13 cellular contexts compared by ENCODE assay signal in the genomic region with DNA sequence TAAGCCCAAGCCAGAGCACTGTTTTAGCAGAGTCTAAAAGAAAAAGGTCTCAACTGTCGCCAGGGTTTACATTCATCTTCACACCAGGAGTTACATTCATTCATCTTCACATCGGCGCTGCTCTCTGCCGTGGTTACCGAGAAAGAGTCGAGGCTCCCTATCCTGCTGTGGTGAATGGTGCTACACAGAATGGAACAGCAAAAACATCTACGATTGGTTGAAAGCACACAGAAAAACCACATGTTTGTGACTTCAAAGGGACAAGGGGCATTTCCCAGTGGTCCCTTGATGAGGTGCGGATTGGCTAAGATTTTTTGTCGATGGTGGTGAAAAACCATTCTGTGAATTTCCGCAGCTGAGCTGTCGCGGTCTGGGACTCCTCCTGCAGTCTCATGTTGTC.
DNase-seq lines count a peak whose midpoint lies in the region; ATAC-seq and TF ChIP-seq lines count a peak whose summit lies in the region.
"Had no signal": no experiment of that assay in that cellular context is flagged by ENCODE, and none has a peak within 500 bp of the region (broad histone marks: within the 10 kb centered on the region; RNA-seq: fewer than 3 reads in every experiment).

No MANE protein-coding gene starts in this region.

- H3K4me1 Mint-ChIP-seq in activated CD8-positive, alpha-beta T cell treated with anti-CD3 and anti-CD28 coated beads for 36 hours (ENCODE audit: low read depth): no peaks in the 10 kb centered on the region
- H3K4me1 Mint-ChIP-seq in activated CD8-positive, alpha-beta T cell treated with anti-CD3 and anti-CD28 coated beads, Interleukin-2, amount 10 ng/mL, durations not matched to agents 7 days and 5 days (ENCODE audit: low read depth): no peaks in the 10 kb centered on the region
- H3K4me1 Mint-ChIP-seq in CD4-positive, alpha-beta memory T cell: peaks cover 0 to 4% (median 0%) of the 10 kb centered on the region in 4 donors
- H3K4me1 Mint-ChIP-seq in nephron: peaks cover 6% of the 10 kb centered on the region

- no peaks in the 10 kb centered on the region for H3K27me3 ChIP-seq in CD4-positive, alpha-beta memory T cell (ENCODE audit: insufficient read depth, low read length)
- no peaks in the 10 kb centered on the region for H3K27me3 ChIP-seq in WERI-Rb-1 (ENCODE audit: insufficient read depth, low read depth, severe bottlenecking)
- no peaks in the 10 kb centered on the region for H3K27me3 ChIP-seq in heart right ventricle
- H3K27me3 ChIP-seq: BLaER1 had no signal

- POLR2A ChIA-PET in activated CD8-positive, alpha-beta T cell treated with anti-CD3 and anti-CD28 coated beads for 36 hours (lab: Charles Lee): no interaction called here
- POLR2A ChIA-PET in activated CD8-positive, alpha-beta T cell treated with anti-CD3 and anti-CD28 coated beads, Interleukin-2, amount 10 ng/mL, durations not matched to agents 7 days and 5 days (lab: Charles Lee): no interaction called here
- POLR2A ChIA-PET in CD4-positive, alpha-beta memory T cell (lab: Charles Lee; ENCODE audit: partially characterized antibody): no interaction called here

- H3K27ac ChIP-seq in CD4-positive, alpha-beta memory T cell (ENCODE audit: low read depth, low read length): no peak overlapping the region
- no peak overlapping the region for H3K27ac ChIP-seq in WERI-Rb-1
- H3K27ac ChIP-seq in heart right ventricle: no peak overlapping the region
- H3K27ac ChIP-seq: 22Rv1, BLaER1 had no signal

- no peak overlapping the region for H3K27ac Mint-ChIP-seq in activated CD8-positive, alpha-beta T cell treated with anti-CD3 and anti-CD28 coated beads for 36 hours
- H3K27ac Mint-ChIP-seq in activated CD8-positive, alpha-beta T cell treated with anti-CD3 and anti-CD28 coated beads, Interleukin-2, amount 10 ng/mL, durations not matched to agents 7 days and 5 days: no peak overlapping the region
- H3K27ac Mint-ChIP-seq in CD4-positive, alpha-beta memory T cell: no peak overlapping the region
- H3K27ac Mint-ChIP-seq in nephron: peak overlapping the region in 2 of 3 experiments; percentile 2 to 69
- H3K27ac Mint-ChIP-seq: GM23338 had no signal

- intact Hi-C loops in activated CD8-positive, alpha-beta T cell treated with anti-CD3 and anti-CD28 coated beads for 36 hours (cut with micrococcal nuclease): no loop called here
- intact Hi-C loops in CD4-positive, alpha-beta memory T cell (cut with micrococcal nuclease): no loop called here
- intact Hi-C loops in heart right ventricle (cut with DNase I): no loop called here

- H3K36me3 ChIP-seq in CD4-positive, alpha-beta memory T cell (ENCODE audit: insufficient read depth, low read length): no peaks in the 10 kb centered on the region
- H3K36me3 ChIP-seq in WERI-Rb-1 (no peaks in the 10 kb centered on the region; the same call in 1 of the 2 replicates), heart right ventricle (peaks cover 0 to 77% (median 30%) of the 10 kb centered on the region in 9 donors)
- H3K36me3 ChIP-seq: BLaER1 had no signal

- CTCF ChIA-PET in activated CD8-positive, alpha-beta T cell treated with anti-CD3 and anti-CD28 coated beads for 36 hours (lab: Charles Lee): no interaction called here
- CTCF ChIA-PET in activated CD8-positive, alpha-beta T cell treated with anti-CD3 and anti-CD28 coated beads, Interleukin-2, amount 10 ng/mL, durations not matched to agents 7 days and 5 days (lab: Charles Lee): no interaction called here
- CTCF ChIA-PET in CD4-positive, alpha-beta memory T cell (lab: Charles Lee; ENCODE audit: partially characterized antibody): no interaction called here

- H3K4me1 ChIP-seq in CD4-positive, alpha-beta memory T cell (ENCODE audit: insufficient read depth, low read length): no peaks in the 10 kb centered on the region
- peaks cover 0 to 12% (median 4%) of the 10 kb centered on the region in 9 donors for H3K4me1 ChIP-seq in heart right ventricle
- H3K4me1 ChIP-seq: BLaER1, HAP-1 had no signal

- WGBS in heart right ventricle, 2 donors: 93 to 96% methylated on average over 12 of the region's 12 CpGs

- no peaks in the 10 kb centered on the region for H3K9me3 ChIP-seq in CD4-positive, alpha-beta memory T cell (ENCODE audit: control insufficient read depth in 1 of 2, low read length in 2 of 2)
- no peaks in the 10 kb centered on the region for H3K9me3 ChIP-seq in WERI-Rb-1 (ENCODE audit: severe bottlenecking)
- H3K9me3 ChIP-seq in heart right ventricle: no peaks in the 10 kb centered on the region
- H3K9me3 ChIP-seq: BLaER1, HAP-1 had no signal

- no peak for TF ChIP-seq CTCF in activated CD8-positive, alpha-beta T cell treated with anti-CD3 and anti-CD28 coated beads for 36 hours (IDR thresholded peaks at IDR 0.05)
- TF ChIP-seq CTCF in WERI-Rb-1 (IDR thresholded peaks at IDR 0.05; ENCODE audit: low read depth, low read length) (no peak), nephron (IDR thresholded peaks at IDR 0.05; ENCODE audit: unreplicated experiment in 3 of 3) (no peak), heart right ventricle (IDR thresholded peaks at IDR 0.05) (no peak)

- peak; percentile 13 for ATAC-seq in activated CD8-positive, alpha-beta T cell treated with anti-CD3 and anti-CD28 coated beads for 36 hours
- no peak for ATAC-seq in activated CD8-positive, alpha-beta T cell treated with anti-CD3 and anti-CD28 coated beads, Interleukin-2, amount 10 ng/mL, durations not matched to agents 7 days and 5 days
- ATAC-seq in GM18520 (IDR thresholded peaks at IDR 0.05; ENCODE audit: unreplicated experiment) (no peak), GM21786 (IDR thresholded peaks at IDR 0.05; ENCODE audit: unreplicated experiment) (no peak), heart right ventricle (no peak)
- ATAC-seq: GM23338 had no signal

- H3K27me3 Mint-ChIP-seq in activated CD8-positive, alpha-beta T cell treated with anti-CD3 and anti-CD28 coated beads for 36 hours: peaks cover 3% of the 10 kb centered on the region
- peaks cover 5% of the 10 kb centered on the region for H3K27me3 Mint-ChIP-seq in activated CD8-positive, alpha-beta T cell treated with anti-CD3 and anti-CD28 coated beads, Interleukin-2, amount 10 ng/mL, durations not matched to agents 7 days and 5 days (ENCODE audit: low read depth)
- H3K27me3 Mint-ChIP-seq in CD4-positive, alpha-beta memory T cell: no peaks in the 10 kb centered on the region
- peaks cover 3% of the 10 kb centered on the region for H3K27me3 Mint-ChIP-seq in nephron (ENCODE audit: low read depth)

- no peak overlapping the region for H3K4me3 Mint-ChIP-seq in activated CD8-positive, alpha-beta T cell treated with anti-CD3 and anti-CD28 coated beads for 36 hours
- H3K4me3 Mint-ChIP-seq in activated CD8-positive, alpha-beta T cell treated with anti-CD3 and anti-CD28 coated beads, Interleukin-2, amount 10 ng/mL, durations not matched to agents 7 days and 5 days: no peak overlapping the region
- peak overlapping the region in 1 of 8 donors; percentile 4 for H3K4me3 Mint-ChIP-seq in CD4-positive, alpha-beta memory T cell
- no peak overlapping the region for H3K4me3 Mint-ChIP-seq in nephron
- H3K4me3 Mint-ChIP-seq: GM23338 had no signal

- no peak overlapping the region for H3K4me3 ChIP-seq in CD4-positive, alpha-beta memory T cell (ENCODE audit: low read length in 2 of 2)
- H3K4me3 ChIP-seq in WERI-Rb-1 (ENCODE audit: low read depth, low read length) (no peak overlapping the region), heart right ventricle (no peak overlapping the region)
- H3K4me3 ChIP-seq: BLaER1, GM23338, HAP-1 had no signal

- H3K36me3 Mint-ChIP-seq in activated CD8-positive, alpha-beta T cell treated with anti-CD3 and anti-CD28 coated beads for 36 hours (ENCODE audit: low read depth): no peaks in the 10 kb centered on the region
- H3K36me3 Mint-ChIP-seq in activated CD8-positive, alpha-beta T cell treated with anti-CD3 and anti-CD28 coated beads, Interleukin-2, amount 10 ng/mL, durations not matched to agents 7 days and 5 days (ENCODE audit: low read depth): no peaks in the 10 kb centered on the region
- peaks cover 0 to 4% of the 10 kb centered on the region in 2 donors for H3K36me3 Mint-ChIP-seq in CD4-positive, alpha-beta memory T cell
- peaks cover 50% of the 10 kb centered on the region for H3K36me3 Mint-ChIP-seq in nephron (ENCODE audit: low read depth)

- H3K9me3 Mint-ChIP-seq in activated CD8-positive, alpha-beta T cell treated with anti-CD3 and anti-CD28 coated beads for 36 hours: no peaks in the 10 kb centered on the region
- H3K9me3 Mint-ChIP-seq in activated CD8-positive, alpha-beta T cell treated with anti-CD3 and anti-CD28 coated beads, Interleukin-2, amount 10 ng/mL, durations not matched to agents 7 days and 5 days (ENCODE audit: insufficient read depth): no peaks in the 10 kb centered on the region
- peaks cover 0 to 2% (median 0%) of the 10 kb centered on the region in 8 donors for H3K9me3 Mint-ChIP-seq in CD4-positive, alpha-beta memory T cell
- no peaks in the 10 kb centered on the region for H3K9me3 Mint-ChIP-seq in nephron
- H3K9me3 Mint-ChIP-seq: GM23338 had no signal

- no peak for DNase-seq in activated CD8-positive, alpha-beta T cell treated with anti-CD3 and anti-CD28 coated beads for 36 hours
- DNase-seq in activated CD8-positive, alpha-beta T cell treated with anti-CD3 and anti-CD28 coated beads, Interleukin-2, amount 10 ng/mL, durations not matched to agents 7 days and 5 days: no peak
- peak in 3 of 5 donors; percentile 1 to 12 (median 8) for DNase-seq in CD4-positive, alpha-beta memory T cell
- DNase-seq in WERI-Rb-1 (peak; percentile 2), heart right ventricle (no peak)
- DNase-seq: AML-193 had no signal

Comparison
In these comparisons a context has a peak if more than half of its experiments do, and no peak if none do; other contexts are left out.
1. DNase-seq: peak in CD4-positive, alpha-beta memory T cell (3 of 5) and WERI-Rb-1 (single experiment); none in activated CD8-positive, alpha-beta T cell treated with anti-CD3 and anti-CD28 coated beads for 36 hours (single experiment), activated CD8-positive, alpha-beta T cell treated with anti-CD3 and anti-CD28 coated beads, Interleukin-2, amount 10 ng/mL, durations not matched to agents 7 days and 5 days (single experiment) and heart right ventricle (0 of 2).
2. H3K27ac Mint-ChIP-seq: peak in nephron (2 of 3); none in activated CD8-positive, alpha-beta T cell treated with anti-CD3 and anti-CD28 coated beads for 36 hours (single experiment), activated CD8-positive, alpha-beta T cell treated with anti-CD3 and anti-CD28 coated beads, Interleukin-2, amount 10 ng/mL, durations not matched to agents 7 days and 5 days (single experiment) and CD4-positive, alpha-beta memory T cell (0 of 7).